Comparison of ENCODE assay signal across 8 cellular contexts in genomic region chr13:21849323-21849722, GRCh38.
DNase-seq lines count a peak whose midpoint lies in the region; ATAC-seq and TF ChIP-seq lines count a peak whose summit lies in the region.

No MANE protein-coding gene starts in this region.

- POLR2A ChIA-PET in WTC11 (lab: Charles Lee), result no interaction called here

- H3K9ac ChIP-seq in Loucy (ENCODE audit: low read depth, low read length, poor library complexity, severe bottlenecking), result no peak overlapping the region

- H3F3A ChIP-seq in Loucy (ENCODE audit: low read depth), result no peaks in the 10 kb centered on the region

- H3K36me3 Mint-ChIP-seq in WTC11, result no peaks in the 10 kb centered on the region

- peaks cover 28% of the 10 kb centered on the region for H3K4me1 Mint-ChIP-seq in WTC11

- no peak overlapping the region for H3K27ac Mint-ChIP-seq in WTC11

- H3K4me3 ChIP-seq in Loucy (ENCODE audit: low read length, poor library complexity, severe bottlenecking), result no peak overlapping the region
- H3K4me3 ChIP-seq in aorta (ENCODE audit: low read length in 2 of 2), result no peak overlapping the region

- CTCF ChIA-PET in WTC11 (lab: Charles Lee), result interaction anchor here (0.6 to 2.2 kb wide), 6 partner anchors 11 to 212 kb away, joined by 3 to 7 read pairs (median 4); no protein-coding TSS in a partner anchor

- peak overlapping the region; percentile 63 for H2AFZ ChIP-seq in Loucy (ENCODE audit: low read length)

- peaks cover 5% of the 10 kb centered on the region for H3K9me3 Mint-ChIP-seq in WTC11

- no peaks in the 10 kb centered on the region for H3K9me2 ChIP-seq in Loucy (replicated peaks; ENCODE audit: low read depth, low read length)

- H3K9me3 ChIP-seq in Loucy (ENCODE audit: insufficient read depth, low read depth, low read length), result no peaks in the 10 kb centered on the region
- H3K9me3 ChIP-seq in aorta (ENCODE audit: control insufficient read depth, low read length), result no peaks in the 10 kb centered on the region

- H4K20me1 ChIP-seq in Loucy (ENCODE audit: insufficient read depth, low read length, poor library complexity, severe bottlenecking), result no peaks in the 10 kb centered on the region

- no peak overlapping the region for H3K4me2 ChIP-seq in Loucy (ENCODE audit: low read depth, low read length, poor library complexity, severe bottlenecking)

- H3K27me3 ChIP-seq in Loucy (ENCODE audit: insufficient read depth, low read length, poor library complexity, severe bottlenecking) (no peaks in the 10 kb centered on the region), aorta (ENCODE audit: control insufficient read depth in 1 of 2, insufficient read depth in 2 of 2, low read length in 1 of 2) (no peaks in the 10 kb centered on the region)

- ATAC-seq in GM21723 (IDR thresholded peaks at IDR 0.05; ENCODE audit: unreplicated experiment) (peak; percentile 77), WTC11 (peak; percentile 86), aorta (ENCODE audit: low FRiP score) (peak; percentile 85)

- TF ChIP-seq CTCF in Loucy (conservative IDR thresholded peaks at IDR 0.05; ENCODE audit: low read length), result peak; percentile 60
- TF ChIP-seq CTCF in WTC11 (IDR thresholded peaks at IDR 0.05), result peak; percentile 68

- H3K27me3 Mint-ChIP-seq in WTC11 (ENCODE audit: low read depth), result no peaks in the 10 kb centered on the region

- no peaks in the 10 kb centered on the region for H3K4me1 ChIP-seq in Loucy (ENCODE audit: insufficient read depth, low read length, poor library complexity, severe bottlenecking)
- no peaks in the 10 kb centered on the region for H3K4me1 ChIP-seq in aorta (ENCODE audit: control insufficient read depth in 1 of 2, insufficient read depth in 2 of 2, low read length in 2 of 2)

- no peak overlapping the region for H3K4me3 Mint-ChIP-seq in WTC11

- 50 to 51% methylated on average over 2 of the region's 2 CpGs for WGBS in aorta, 2 donors

- H3K27ac ChIP-seq in aorta (ENCODE audit: low read depth in 1 of 2, low read length in 2 of 2), result no peak overlapping the region

- intact Hi-C loops in aorta (cut with DNase I), result loop anchor here in 1 of 2 donors (10.0 kb wide), 1 partner anchor 425 kb away; no protein-coding TSS in a partner anchor

- H3K79me2 ChIP-seq in Loucy (ENCODE audit: insufficient read depth, low read length), result no peaks in the 10 kb centered on the region

- no peaks in the 10 kb centered on the region for H3K36me3 ChIP-seq in Loucy (ENCODE audit: insufficient read depth, low read length)
- no peaks in the 10 kb centered on the region for H3K36me3 ChIP-seq in aorta (ENCODE audit: control insufficient read depth in 1 of 2, insufficient read depth in 2 of 2, low read length in 1 of 2)

- DNase-seq in SIG-M5 treated with dmso at 0.1 percent for 504 hours (lab: John Stamatoyannopoulos, UW; ENCODE audit: unreplicated experiment) (peak; percentile 55), SIG-M5 (lab: John Stamatoyannopoulos, UW) (no peak), WTC11 (ENCODE audit: low spot score) (no peak), iPS DF 19.7 (ENCODE audit: low read depth, low spot score) (peak; percentile 42), aorta (no peak), superior temporal gyrus (ENCODE audit: extremely low spot score) (no peak)

TF ChIP-seq in WTC11, 78 proteins besides CTCF, POLR2A, EP300 and RAD21:
- TF ChIP-seq ARID4B (CRISPR knock-in tag; IDR thresholded peaks at IDR 0.05; ENCODE audit: borderline replicate concordance) (no peak), ZNF512 (CRISPR knock-in tag; IDR thresholded peaks at IDR 0.05; ENCODE audit: borderline replicate concordance) (no peak), ZSCAN18 (CRISPR knock-in tag; IDR thresholded peaks at IDR 0.05) (no peak), AR (CRISPR knock-in tag; IDR thresholded peaks at IDR 0.05) (no peak), CREB1 (CRISPR knock-in tag; IDR thresholded peaks at IDR 0.05) (no peak), HMGA2 (CRISPR knock-in tag; IDR thresholded peaks at IDR 0.05) (no peak)

Comparison
In these comparisons a context has a peak if more than half of its experiments do, and no peak if none do; other contexts are left out.
1. DNase-seq: peak in SIG-M5 treated with dmso at 0.1 percent for 504 hours (single experiment) and iPS DF 19.7 (single experiment); none in SIG-M5 (single experiment), WTC11 (single experiment), aorta (0 of 2) and superior temporal gyrus (single experiment).
2. Peak in every context shown above with its lines, with median percentiles within 50 percentile points of each other: ATAC-seq.